1 cellular context compared by ENCODE assay signal in the genomic region with DNA sequence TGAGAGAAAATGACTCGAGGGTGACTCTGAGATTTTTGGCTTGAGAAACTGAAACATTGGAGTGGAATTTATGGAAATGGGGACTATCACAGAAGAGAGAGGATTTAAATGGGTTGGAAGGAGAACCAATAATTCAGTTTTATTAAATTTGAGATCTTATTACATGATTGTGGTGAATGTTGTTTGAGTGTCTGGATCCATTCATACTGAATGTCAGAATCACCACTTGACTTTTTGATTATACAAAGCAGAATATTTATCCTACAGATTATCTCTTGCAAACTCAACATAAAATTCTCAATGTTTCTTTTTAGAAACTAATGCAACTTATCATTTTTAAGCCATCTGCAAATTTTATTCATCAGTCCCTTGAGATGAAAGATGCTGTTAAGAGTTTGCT.
A peak's percentile ranks its signal among the peaks of the same experiment; 100 is the strongest.
TF ChIP-seq lines count a peak whose summit lies in the region.

No MANE protein-coding gene starts in this region.

TF ChIP-seq in SK-N-SH treated with all-trans-retinoic acid at 6 μM for 48 hours, 23 proteins besides CTCF, POLR2A, EP300 and RAD21 (continued from another document):
- TF ChIP-seq, protein P1, sequence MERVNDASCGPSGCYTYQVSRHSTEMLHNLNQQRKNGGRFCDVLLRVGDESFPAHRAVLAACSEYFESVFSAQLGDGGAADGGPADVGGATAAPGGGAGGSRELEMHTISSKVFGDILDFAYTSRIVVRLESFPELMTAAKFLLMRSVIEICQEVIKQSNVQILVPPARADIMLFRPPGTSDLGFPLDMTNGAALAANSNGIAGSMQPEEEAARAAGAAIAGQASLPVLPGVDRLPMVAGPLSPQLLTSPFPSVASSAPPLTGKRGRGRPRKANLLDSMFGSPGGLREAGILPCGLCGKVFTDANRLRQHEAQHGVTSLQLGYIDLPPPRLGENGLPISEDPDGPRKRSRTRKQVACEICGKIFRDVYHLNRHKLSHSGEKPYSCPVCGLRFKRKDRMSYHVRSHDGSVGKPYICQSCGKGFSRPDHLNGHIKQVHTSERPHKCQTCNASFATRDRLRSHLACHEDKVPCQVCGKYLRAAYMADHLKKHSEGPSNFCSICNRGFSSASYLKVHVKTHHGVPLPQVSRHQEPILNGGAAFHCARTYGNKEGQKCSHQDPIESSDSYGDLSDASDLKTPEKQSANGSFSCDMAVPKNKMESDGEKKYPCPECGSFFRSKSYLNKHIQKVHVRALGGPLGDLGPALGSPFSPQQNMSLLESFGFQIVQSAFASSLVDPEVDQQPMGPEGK (CRISPR knock-in tag; IDR thresholded peaks at IDR 0.05; ENCODE audit: borderline replicate concordance), result 0 out of 2 replicates have a peak, but pooled peaks have one; percentile 28
- no peak for TF ChIP-seq BACH2 (CRISPR knock-in tag; IDR thresholded peaks at IDR 0.05; ENCODE audit: borderline replicate concordance)
- peak; percentile 73 for TF ChIP-seq TCF4 (CRISPR knock-in tag; IDR thresholded peaks at IDR 0.05; ENCODE audit: borderline replicate concordance)
- TF ChIP-seq ISL1 (CRISPR knock-in tag; IDR thresholded peaks at IDR 0.05), result peak; percentile 94
- no peak for TF ChIP-seq ZFP30 (CRISPR knock-in tag; IDR thresholded peaks at IDR 0.05)
